17 cellular contexts compared by ENCODE assay signal in the genomic region with DNA sequence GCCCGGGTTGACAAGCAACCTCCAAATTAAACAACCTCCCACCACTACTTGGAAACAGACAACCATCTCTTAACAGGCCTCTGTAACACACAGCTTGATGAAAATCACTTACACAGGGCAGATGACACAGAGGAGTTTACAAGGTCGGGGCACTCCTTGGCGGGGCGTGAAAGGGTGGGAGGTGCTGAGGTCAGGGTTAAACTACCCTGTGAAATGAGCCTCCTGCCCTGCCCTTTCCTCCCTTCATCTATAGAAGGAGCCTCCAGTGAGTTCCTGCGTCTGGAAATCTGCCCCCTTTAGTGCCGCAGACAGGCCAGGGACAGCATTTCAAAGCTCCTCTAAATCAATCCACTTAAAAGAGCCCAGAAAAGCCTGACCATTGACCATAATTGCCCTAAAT. TPM values are rescaled to one million over a fixed set of nuclear protein-coding genes. Genes with fewer than 3 reads are reported as not detected.
DNase-seq lines count a peak whose midpoint lies in the region; ATAC-seq and TF ChIP-seq lines count a peak whose summit lies in the region.
"Had no signal": no experiment of that assay in that cellular context is flagged by ENCODE, and none has a peak within 500 bp of the region (broad histone marks: within the 10 kb centered on the region; RNA-seq: fewer than 3 reads in every experiment).

No MANE protein-coding gene starts in this region.

- H3K36me3 ChIP-seq in HUES48 (ENCODE audit: control insufficient read depth, insufficient read depth, low read length) (no peaks in the 10 kb centered on the region), iPS-20b (ENCODE audit: insufficient read depth, low read depth, low read length) (no peaks in the 10 kb centered on the region), psoas muscle (ENCODE audit: insufficient read depth in 1 of 2, low read depth in 1 of 2) (no peaks in the 10 kb centered on the region)

- H3K9ac ChIP-seq in HUES48 (ENCODE audit: low read depth, low read length) (no peak overlapping the region), iPS-20b (ENCODE audit: low read depth, low read length) (no peak overlapping the region)
- H3K9ac ChIP-seq: KMS-11 had no signal

- DNase-seq in astrocyte of the spinal cord (ENCODE audit: low read depth, low spot score) (no peak), retinal pigment epithelial cell (ENCODE audit: low read depth) (no peak), AML-193 (lab: John Stamatoyannopoulos, UW) (no peak), NCI-H510A treated with DMSO at 0.1 percent for 48 hours (lab: John Stamatoyannopoulos, UW) (no peak), psoas muscle (no peak)
- DNase-seq: activated CD4-positive, CD25-positive, alpha-beta regulatory T cell; activated CD8-positive, alpha-beta T cell treated with anti-CD3 and anti-CD28 coated beads, Interleukin-2, amount 10 ng/mL, durations not matched to agents 7 days and 5 days; activated naive CD4-positive, alpha-beta T cell treated with anti-CD3 and anti-CD28 coated beads, Interleukin-2, amount 50 U/mL, for 16 hours; activated T-cell treated with anti-CD3 and anti-CD28 coated beads, Interleukin-2, amount 50 U/mL, for 4 hours; aorta; NCI-H2107; NCI-H82; PC-3 had no signal

- in situ Hi-C loops in astrocyte of the spinal cord (cut with HindIII; ENCODE audit: low sequenced_read_pairs): no loop called here

- H3K4me3 ChIP-seq in HUES48 (ENCODE audit: low read depth, low read length) (peak overlapping the region; percentile 66), astrocyte of the spinal cord (ENCODE audit: low read depth, low read length) (peak overlapping the region; percentile 57), iPS-20b (ENCODE audit: low read length) (peak overlapping the region; percentile 73), retinal pigment epithelial cell (ENCODE audit: low read length) (peak overlapping the region; percentile 69), psoas muscle (no peak overlapping the region)

- WGBS in psoas muscle, 3 donors: 18 to 42% (median 27%) methylated on average over 6 of the region's 6 CpGs

- H3K4me1 ChIP-seq in HUES48 (ENCODE audit: control insufficient read depth, insufficient read depth, low read length) (peaks cover 24% of the 10 kb centered on the region), iPS-20b (ENCODE audit: insufficient read depth, low read length) (peaks cover 8% of the 10 kb centered on the region; the same call in 1 of the 2 replicates), psoas muscle (no peaks in the 10 kb centered on the region)

- H3K9me3 ChIP-seq in HUES48 (ENCODE audit: control insufficient read depth, insufficient read depth, low read length) (no peaks in the 10 kb centered on the region), iPS-20b (ENCODE audit: insufficient read depth, low read depth, low read length) (no peaks in the 10 kb centered on the region), psoas muscle (no peaks in the 10 kb centered on the region)

- H3K27ac ChIP-seq in HUES48 (ENCODE audit: low read depth, low read length): no peak overlapping the region
- no peak overlapping the region for H3K27ac ChIP-seq in iPS-20b (ENCODE audit: low read length)
- no peak overlapping the region for H3K27ac ChIP-seq in psoas muscle
- H3K27ac ChIP-seq: KMS-11 had no signal

- no peak for ATAC-seq in psoas muscle
- ATAC-seq: activated CD8-positive, alpha-beta T cell treated with anti-CD3 and anti-CD28 coated beads, Interleukin-2, amount 10 ng/mL, durations not matched to agents 7 days and 5 days; activated T-cell treated with anti-CD3 and anti-CD28 coated beads, Interleukin-2, amount 50 U/mL, for 4 hours; natural killer cell treated with Interleukin-12 subunit alpha and Interleukin-12 subunit beta and Interleukin-15 and Interleukin-18, amount 100 ng/mL, for 72 hours; PC-3 had no signal

- intact Hi-C loops in psoas muscle (cut with DNase I): no loop called here

- no peak for TF ChIP-seq CTCF in astrocyte of the spinal cord (IDR thresholded peaks at IDR 0.05; ENCODE audit: low read depth, low read length)
- no peak for TF ChIP-seq CTCF in retinal pigment epithelial cell (conservative IDR thresholded peaks at IDR 0.05; ENCODE audit: low read depth, low read length)
- no peak for TF ChIP-seq CTCF in psoas muscle (IDR thresholded peaks at IDR 0.05)

- peaks cover 51% of the 10 kb centered on the region for H3K27me3 ChIP-seq in HUES48 (ENCODE audit: control insufficient read depth, insufficient read depth, low read length)
- H3K27me3 ChIP-seq in iPS-20b (ENCODE audit: insufficient read depth, low read length): peaks cover 47% of the 10 kb centered on the region
- peaks cover 2 to 24% (median 8%) of the 10 kb centered on the region in 3 donors for H3K27me3 ChIP-seq in psoas muscle (ENCODE audit: insufficient read depth in 3 of 3, low read length in 2 of 3)

RNA-seq across cellular contexts. Expression of a gene that starts 1.9 kb away (rescaled TPM):
- 10 to 100 TPM in 3 of 4 donors, 1 to 10 TPM in 1; 3.1 to 14.0 (median 12.6) TPM for total RNA-seq in psoas muscle
- polyA plus RNA-seq in psoas muscle: 1 to 10 TPM in 2 of 3 donors, under 1 TPM in 1; 0.52 to 4.9 (median 2.3) TPM
